Comparison of ENCODE assay signal across 17 cellular contexts in genomic region chr5:32523625-32524024, GRCh38.
DNase-seq lines count a peak whose midpoint lies in the region; ATAC-seq, FAIRE-seq and TF ChIP-seq lines count a peak whose summit lies in the region.
"Had no signal": no experiment of that assay in that cellular context is flagged by ENCODE, and none has a peak within 500 bp of the region (broad histone marks: within the 10 kb centered on the region; RNA-seq: fewer than 3 reads in every experiment).

No MANE protein-coding gene starts in this region.

- FAIRE-seq in A549 (lab: Jason Lieb, UNC), result no peak
- FAIRE-seq in D721Med (lab: Jason Lieb, UNC), result no peak
- no peak for FAIRE-seq in GM12878 (lab: Jason Lieb, UNC)

- DNase-seq in A549 (ENCODE audit: low read depth in 1 of 2, low spot score in 1 of 2) (peak in 1 of 2 experiments; percentile 12), D721Med (ENCODE audit: insufficient read length, low spot score) (no peak), MM.1S (no peak), GM12878 (ENCODE audit: low read depth, low spot score) (no peak), left lung (no peak), type B pancreatic cell (ENCODE audit: extremely low spot score, unreplicated experiment) (no peak), mucosa of gallbladder (ENCODE audit: low spot score) (no peak), right atrium auricular region (ENCODE audit: low spot score) (no peak)
- DNase-seq: activated CD8-positive, alpha-beta memory T cell treated with anti-CD3 and anti-CD28 coated beads, Interleukin-2, amount 50 U/mL, for 4 hours; activated naive CD8-positive, alpha-beta T cell treated with anti-CD3 and anti-CD28 coated beads, Interleukin-2, amount 10 ng/mL, durations not matched to agents 7 days and 5 days; lower lobe of right lung; NCI-H1930; substantia nigra had no signal

- TF ChIP-seq POLR2A in A549 (IDR thresholded peaks at IDR 0.05; ENCODE audit: low read length), result no peak
- no peak for TF ChIP-seq POLR2A in GM12878 (IDR thresholded peaks at IDR 0.05; ENCODE audit: low read depth, low read length)

- H3K36me3 ChIP-seq in MM.1S (replicated peaks; ENCODE audit: insufficient read depth, low read length), result no peaks in the 10 kb centered on the region
- H3K36me3 ChIP-seq in GM12878 (ENCODE audit: control insufficient read depth in 2 of 2, insufficient read depth in 2 of 2, low read length in 1 of 2), result no peaks in the 10 kb centered on the region
- H3K36me3 ChIP-seq in left lung, result no peaks in the 10 kb centered on the region
- no peaks in the 10 kb centered on the region for H3K36me3 ChIP-seq in right atrium auricular region
- H3K36me3 ChIP-seq: BLaER1, lower lobe of right lung, neutrophil had no signal

- H3K36me3 Mint-ChIP-seq in type B pancreatic cell, result no peaks in the 10 kb centered on the region
- H3K36me3 Mint-ChIP-seq: activated naive CD8-positive, alpha-beta T cell treated with anti-CD3 and anti-CD28 coated beads, Interleukin-2, amount 10 ng/mL, durations not matched to agents 7 days and 5 days had no signal

- 68% methylated on average over 7 of the region's 7 CpGs for WGBS in A549 (ENCODE audit: missing lambda C conversion rate)
- WGBS in GM12878 (ENCODE audit: insufficient coverage, insufficient replicate concordance, low lambda C conversion rate, missing lambda C conversion rate), result 70% methylated on average over 7 of the region's 7 CpGs

- H3K27me3 Mint-ChIP-seq in type B pancreatic cell, result no peaks in the 10 kb centered on the region
- H3K27me3 Mint-ChIP-seq: central memory CD8-positive, alpha-beta T cell had no signal

- CTCF ChIA-PET in A549 (lab: Yijun Ruan, JAX) (interaction anchor here (0.9 to 3.3 kb wide), 5 partner anchors 9 to 66 kb away, joined by 3 to 17 read pairs (median 9); no protein-coding TSS in a partner anchor), GM12878 (lab: Yijun Ruan, JAX) (interaction anchor here (0.9 to 10.5 kb wide), 4 partner anchors 18 to 66 kb away, joined by 3 to 134 read pairs (median 16); no protein-coding TSS in a partner anchor)

- no peak for TF ChIP-seq CTCF in A549 (IDR thresholded peaks at IDR 0.05)
- peak; percentile 11 for TF ChIP-seq CTCF in D721Med (IDR thresholded peaks at IDR 0.05; ENCODE audit: insufficient read depth, missing control alignments)
- TF ChIP-seq CTCF in MM.1S (IDR thresholded peaks at IDR 0.05; ENCODE audit: low read length), result peak; percentile 21
- TF ChIP-seq CTCF in GM12878 (IDR thresholded peaks at IDR 0.05 in 2 of 3, conservative IDR thresholded peaks at IDR 0.05 in 1 of 3; ENCODE audit: control insufficient read depth in 2 of 3, extremely low read depth in 1 of 3, insufficient read depth in 1 of 3, low read depth in 3 of 3, low read length in 3 of 3), result 0 out of 6 replicates have a peak, but pooled peaks of 1 of the 3 experiments have one; percentile 10
- no peak for TF ChIP-seq CTCF in left lung (IDR thresholded peaks at IDR 0.05)
- TF ChIP-seq CTCF in type B pancreatic cell (conservative IDR thresholded peaks at IDR 0.05), result no peak
- no peak for TF ChIP-seq CTCF in right atrium auricular region (IDR thresholded peaks at IDR 0.05)

- H3K4me2 ChIP-seq in A549 (no peak overlapping the region), MM.1S (ENCODE audit: low read depth, low read length) (no peak overlapping the region), GM12878 (ENCODE audit: control insufficient read depth, insufficient read depth) (no peak overlapping the region)
- H3K4me2 ChIP-seq: BLaER1 had no signal

- H3K9me3 Mint-ChIP-seq in type B pancreatic cell, result no peaks in the 10 kb centered on the region
- H3K9me3 Mint-ChIP-seq: activated naive CD8-positive, alpha-beta T cell treated with anti-CD3 and anti-CD28 coated beads, Interleukin-2, amount 10 ng/mL, durations not matched to agents 7 days and 5 days; central memory CD8-positive, alpha-beta T cell; IgD-negative memory B cell had no signal

- H3K4me3 ChIP-seq in A549, result no peak overlapping the region
- H3K4me3 ChIP-seq in MM.1S (ENCODE audit: low read length), result no peak overlapping the region
- no peak overlapping the region for H3K4me3 ChIP-seq in GM12878
- H3K4me3 ChIP-seq in left lung, result no peak overlapping the region
- no peak overlapping the region for H3K4me3 ChIP-seq in right atrium auricular region
- H3K4me3 ChIP-seq: BLaER1, lower lobe of right lung had no signal

- H3K9me3 ChIP-seq in A549, result no peaks in the 10 kb centered on the region
- H3K9me3 ChIP-seq in MM.1S (replicated peaks; ENCODE audit: insufficient read depth, low read length), result no peaks in the 10 kb centered on the region
- H3K9me3 ChIP-seq in GM12878 (replicated peaks; ENCODE audit: control insufficient read depth, insufficient read depth, low read length), result peaks cover 1% of the 10 kb centered on the region; the same call in 2 of the 3 replicates
- H3K9me3 ChIP-seq in left lung, result no peaks in the 10 kb centered on the region
- H3K9me3 ChIP-seq in right atrium auricular region, result no peaks in the 10 kb centered on the region
- H3K9me3 ChIP-seq: lower lobe of right lung, neutrophil had no signal

- TF ChIP-seq RAD21 in A549 (conservative IDR thresholded peaks at IDR 0.05 in 1 of 2, IDR thresholded peaks at IDR 0.05 in 1 of 2) (peak; percentile 20; a peak in 2 of 5 replicates), GM12878 (IDR thresholded peaks at IDR 0.05; ENCODE audit: insufficient read depth, low read depth, low read length) (no peak)

- H3K4me3 Mint-ChIP-seq in type B pancreatic cell, result no peak overlapping the region
- H3K4me3 Mint-ChIP-seq: activated naive CD8-positive, alpha-beta T cell treated with anti-CD3 and anti-CD28 coated beads, Interleukin-2, amount 10 ng/mL, durations not matched to agents 7 days and 5 days; central memory CD8-positive, alpha-beta T cell; IgD-negative memory B cell had no signal

- H4K20me1 ChIP-seq in MM.1S (ENCODE audit: insufficient read depth, low read length) (no peaks in the 10 kb centered on the region), GM12878 (ENCODE audit: control insufficient read depth, insufficient read depth) (no peaks in the 10 kb centered on the region)
- H4K20me1 ChIP-seq: BLaER1 had no signal

- POLR2A ChIA-PET in A549 (lab: Yijun Ruan, JAX), result no interaction called here
- POLR2A ChIA-PET in GM12878 (lab: Charles Lee), result interaction anchor here (2.1 kb wide), 1 partner anchor 66 kb away, joined by 8 read pairs; no protein-coding TSS in a partner anchor

- SMC1A ChIA-PET in GM12878 (lab: Charles Lee; ENCODE audit: uncharacterized antibody, unreplicated experiment), result interaction anchor here (2.6 kb wide), 1 partner anchor 66 kb away, joined by 17 read pairs; no protein-coding TSS in a partner anchor

- H3K9ac ChIP-seq in MM.1S (ENCODE audit: low read length) (no peak overlapping the region), GM12878 (ENCODE audit: control insufficient read depth, insufficient read depth, low read length) (no peak overlapping the region)
- H3K9ac ChIP-seq: BLaER1 had no signal

- intact Hi-C loops in GM12878 (cut with micrococcal nuclease; ENCODE audit: unreplicated experiment) (no loop called here), left lung (cut with DNase I) (no loop called here)

- in situ Hi-C loops in GM12878 (cut with MboI), result no loop called here

- RAD21 ChIA-PET in GM12878 (lab: Charles Lee; ENCODE audit: unreplicated experiment), result interaction anchor here (2.8 kb wide), 1 partner anchor 66 kb away, joined by 25 read pairs; no protein-coding TSS in a partner anchor

- peak; percentile 87 to 89 for ATAC-seq in A549
- peak; percentile 77 for ATAC-seq in GM12878
- no peak for ATAC-seq in left lung

- H3K27ac ChIP-seq in A549, result no peak overlapping the region
- H3K27ac ChIP-seq in MM.1S (ENCODE audit: low read length), result no peak overlapping the region
- no peak overlapping the region for H3K27ac ChIP-seq in GM12878 (ENCODE audit: control insufficient read depth, insufficient read depth)
- no peak overlapping the region for H3K27ac ChIP-seq in left lung
- no peak overlapping the region for H3K27ac ChIP-seq in right atrium auricular region
- H3K27ac ChIP-seq: BLaER1, lower lobe of right lung had no signal

- H3K4me1 ChIP-seq in A549 (no peaks in the 10 kb centered on the region), MM.1S (ENCODE audit: low read length) (no peaks in the 10 kb centered on the region), GM12878 (ENCODE audit: control insufficient read depth, insufficient read depth, low read length) (no peaks in the 10 kb centered on the region), left lung (peaks cover 0 to 23% of the 10 kb centered on the region in 2 donors), right atrium auricular region (no peaks in the 10 kb centered on the region)
- H3K4me1 ChIP-seq: BLaER1, lower lobe of right lung had no signal

- no peak for TF ChIP-seq EP300 in A549 (IDR thresholded peaks at IDR 0.05)
- TF ChIP-seq EP300 in GM12878 (IDR thresholded peaks at IDR 0.05; ENCODE audit: borderline replicate concordance in 1 of 2, control insufficient read depth in 1 of 2, low read depth in 2 of 2, low read length in 2 of 2), result no peak

- BruUV-seq in GM12878 (replicated peaks; lab: Mats Ljungman, UMichigan), result no TSS peak

- H3F3A ChIP-seq in MM.1S (ENCODE audit: insufficient read depth, low read length), result no peaks in the 10 kb centered on the region

- H3K27ac Mint-ChIP-seq in type B pancreatic cell, result no peak overlapping the region
- H3K27ac Mint-ChIP-seq: activated naive CD8-positive, alpha-beta T cell treated with anti-CD3 and anti-CD28 coated beads, Interleukin-2, amount 10 ng/mL, durations not matched to agents 7 days and 5 days; IgD-negative memory B cell had no signal

- no peak overlapping the region for H2AFZ ChIP-seq in MM.1S (ENCODE audit: low read length)
- no peak overlapping the region for H2AFZ ChIP-seq in GM12878 (ENCODE audit: control insufficient read depth, low read depth, low read length)

- H3K9me2 ChIP-seq in MM.1S (replicated peaks; ENCODE audit: insufficient read depth, low read length), result no peaks in the 10 kb centered on the region

- H3K27me3 ChIP-seq in MM.1S (replicated peaks; ENCODE audit: insufficient read depth, low read length) (no peaks in the 10 kb centered on the region), GM12878 (replicated peaks in 1 of 2; ENCODE audit: control insufficient read depth in 2 of 2, insufficient read depth in 2 of 2, low read length in 1 of 2) (no peaks in the 10 kb centered on the region; a peak in 1 of 4 replicates), left lung (no peaks in the 10 kb centered on the region), right atrium auricular region (no peaks in the 10 kb centered on the region)
- H3K27me3 ChIP-seq: BLaER1 had no signal

- no peaks in the 10 kb centered on the region for H3K79me2 ChIP-seq in MM.1S (ENCODE audit: low read length)
- H3K79me2 ChIP-seq in GM12878 (ENCODE audit: control insufficient read depth, insufficient read depth, low read length), result no peaks in the 10 kb centered on the region

- no peaks in the 10 kb centered on the region for H3K4me1 Mint-ChIP-seq in type B pancreatic cell (ENCODE audit: unreplicated experiment)
- H3K4me1 Mint-ChIP-seq: central memory CD8-positive, alpha-beta T cell had no signal

TF ChIP-seq in A549, 52 proteins besides CTCF, POLR2A, EP300 and RAD21 (continues in another document):
- TF ChIP-seq MYC (IDR thresholded peaks at IDR 0.05; ENCODE audit: borderline replicate concordance, low read length), result no peak
- TF ChIP-seq CHD2 (IDR thresholded peaks at IDR 0.05; ENCODE audit: low read length, partially characterized antibody), result no peak

TF ChIP-seq in GM12878, 131 proteins besides CTCF, POLR2A, EP300 and RAD21 (continues in another document):
- TF ChIP-seq IKZF2 (IDR thresholded peaks at IDR 0.05), result no peak
- no peak for TF ChIP-seq TAF1 (IDR thresholded peaks at IDR 0.05; ENCODE audit: borderline replicate concordance, low read depth, low read length)

Comparison
In these comparisons a context has a peak if more than half of its experiments do, and no peak if none do; other contexts are left out.
1. CTCF ChIP-seq: peak in D721Med (single experiment) and MM.1S (single experiment); none in A549 (single experiment), left lung (0 of 2), type B pancreatic cell (single experiment) and right atrium auricular region (0 of 2).
2. Of the 24 proteins assayed by ChIP-seq in both GM12878 and A549: peak only in GM12878: none; only in A549: RAD21; in both: none; in neither: 22; mixed calls (peak in some experiments, not most) for 1.